In genomic region chr5:56415356-56415765, GRCh38 we compare ENCODE assay signal across 8 cellular contexts.
A peak's percentile ranks its signal among the peaks of the same experiment; 100 is the strongest.
DNase-seq lines count a peak whose midpoint lies in the region; ATAC-seq and TF ChIP-seq lines count a peak whose summit lies in the region.

No MANE protein-coding gene starts in this region.

- peaks cover 17% of the 10 kb centered on the region for H3F3A ChIP-seq in DOHH2 (ENCODE audit: control insufficient read depth, insufficient read depth)

- no peak overlapping the region for H3K9ac ChIP-seq in mucosa of rectum (ENCODE audit: low read depth in 1 of 2, low read length in 2 of 2)

- DNase-seq in brain microvascular endothelial cell (peak; percentile 86), GOT3 (lab: John Stamatoyannopoulos, UW) (no peak)
- no peak for DNase-seq in stimulated activated naive CD4-positive, alpha-beta T cell (lab: John Stamatoyannopoulos, UW)
- no peak for DNase-seq in activated naive CD4-positive, alpha-beta T cell treated with anti-CD3 and anti-CD28 coated beads, Interleukin-2, amount 50 U/mL, for 72 hours (ENCODE audit: low spot score in 2 of 2)

- H3K9me3 Mint-ChIP-seq in activated naive CD4-positive, alpha-beta T cell treated with anti-CD3 and anti-CD28 coated beads, Interleukin-2, amount 50 U/mL, for 72 hours: peaks cover 9 to 10% of the 10 kb centered on the region in 2 donors

- H3K4me1 ChIP-seq in DOHH2 (ENCODE audit: control insufficient read depth, low read length): peaks cover 60% of the 10 kb centered on the region
- H3K4me1 ChIP-seq in mucosa of rectum (ENCODE audit: control insufficient read depth in 2 of 2, insufficient read depth in 2 of 2, low read length in 2 of 2): no peaks in the 10 kb centered on the region

- no peak for TF ChIP-seq CTCF in DOHH2 (IDR thresholded peaks at IDR 0.05; ENCODE audit: low read depth, low read length, poor library complexity, severe bottlenecking)
- no peak for TF ChIP-seq CTCF in brain microvascular endothelial cell (IDR thresholded peaks at IDR 0.05; ENCODE audit: low read depth, low read length, missing control alignments)

- peak overlapping the region; percentile 88 for H3K27ac ChIP-seq in DOHH2 (ENCODE audit: low read depth, low read length)
- peak overlapping the region; percentile 62 for H3K27ac ChIP-seq in brain microvascular endothelial cell
- peak overlapping the region; percentile 53 to 72 for H3K27ac ChIP-seq in mucosa of rectum (ENCODE audit: low read depth in 2 of 2, low read length in 2 of 2)

- peaks cover 5 to 15% of the 10 kb centered on the region in 2 donors for H3K36me3 Mint-ChIP-seq in activated naive CD4-positive, alpha-beta T cell treated with anti-CD3 and anti-CD28 coated beads, Interleukin-2, amount 50 U/mL, for 72 hours

- H3K4me3 ChIP-seq in DOHH2 (ENCODE audit: low read length) (peak overlapping the region; percentile 72), brain microvascular endothelial cell (ENCODE audit: low read depth, low read length) (no peak overlapping the region), mucosa of rectum (ENCODE audit: low read length in 2 of 2) (no peak overlapping the region)

- in situ Hi-C loops in brain microvascular endothelial cell (cut with HindIII; ENCODE audit: low pct_ligation_motif_present, low sequenced_read_pairs): no loop called here

- H3K9me3 ChIP-seq in DOHH2 (ENCODE audit: control insufficient read depth, insufficient read depth, low read length) (peaks cover 8% of the 10 kb centered on the region; the same call in 1 of the 2 replicates), mucosa of rectum (ENCODE audit: control insufficient read depth in 2 of 2, low read length in 2 of 2) (peaks cover 3% of the 10 kb centered on the region in 2 donors)

- H3K9me2 ChIP-seq in DOHH2 (replicated peaks; ENCODE audit: control insufficient read depth, low read length): no peaks in the 10 kb centered on the region

- H3K27ac Mint-ChIP-seq in activated naive CD4-positive, alpha-beta T cell treated with anti-CD3 and anti-CD28 coated beads, Interleukin-2, amount 50 U/mL, for 72 hours: no peak overlapping the region

- ATAC-seq in GM21367 (IDR thresholded peaks at IDR 0.05; ENCODE audit: unreplicated experiment): peak; percentile 75
- peak; percentile 84 for ATAC-seq in HG03571 (IDR thresholded peaks at IDR 0.05; ENCODE audit: unreplicated experiment)
- no peak for ATAC-seq in activated naive CD4-positive, alpha-beta T cell treated with anti-CD3 and anti-CD28 coated beads, Interleukin-2, amount 50 U/mL, for 72 hours

- H3K36me3 ChIP-seq in DOHH2 (ENCODE audit: control insufficient read depth, low read length): no peaks in the 10 kb centered on the region
- no peaks in the 10 kb centered on the region for H3K36me3 ChIP-seq in brain microvascular endothelial cell (replicated peaks)
- H3K36me3 ChIP-seq in mucosa of rectum (ENCODE audit: control insufficient read depth in 2 of 2, insufficient read depth in 2 of 2, low read length in 2 of 2): no peaks in the 10 kb centered on the region

- peak overlapping the region; percentile 78 for H3K4me2 ChIP-seq in DOHH2 (ENCODE audit: low read length)

- H3K79me2 ChIP-seq in DOHH2 (ENCODE audit: control insufficient read depth, low read length): no peaks in the 10 kb centered on the region

- no peaks in the 10 kb centered on the region for H4K20me1 ChIP-seq in DOHH2 (ENCODE audit: control insufficient read depth, insufficient read depth, low read depth, low read length)

- H3K27me3 ChIP-seq in DOHH2 (ENCODE audit: control insufficient read depth, low read length) (no peaks in the 10 kb centered on the region), brain microvascular endothelial cell (replicated peaks) (no peaks in the 10 kb centered on the region), mucosa of rectum (ENCODE audit: control insufficient read depth in 2 of 2, insufficient read depth in 2 of 2, low read length in 2 of 2) (no peaks in the 10 kb centered on the region)

Comparison
In these comparisons a context has a peak if more than half of its experiments do, and no peak if none do; other contexts are left out.
1. ATAC-seq: peak in GM21367 (single experiment) and HG03571 (single experiment); none in activated naive CD4-positive, alpha-beta T cell treated with anti-CD3 and anti-CD28 coated beads, Interleukin-2, amount 50 U/mL, for 72 hours (0 of 2).
2. Peak in every context shown above with its lines, with median percentiles within 50 percentile points of each other: H3K27ac ChIP-seq.